Comparison of ENCODE assay signal across 2 cellular contexts in genomic region chr2:17355608-17356329, GRCh38.
TF ChIP-seq lines count a peak whose summit lies in the region.

No MANE protein-coding gene starts in this region.

TF ChIP-seq in GM23338, 12 proteins besides CTCF, POLR2A, EP300 and RAD21 (continued from another document):
- TF ChIP-seq REST (IDR thresholded peaks at IDR 0.05; ENCODE audit: unreplicated experiment) (no peak), CREB1 (CRISPR knock-in tag; IDR thresholded peaks at IDR 0.05; ENCODE audit: low read depth) (no peak), ZNF462 (CRISPR knock-in tag; IDR thresholded peaks at IDR 0.05) (no peak), ETS1 (IDR thresholded peaks at IDR 0.05) (no peak), NANOG (IDR thresholded peaks at IDR 0.05; ENCODE audit: borderline replicate concordance) (no peak), EZH2 (IDR thresholded peaks at IDR 0.05; ENCODE audit: low read depth, unreplicated experiment) (no peak), ZNF331 (CRISPR knock-in tag; IDR thresholded peaks at IDR 0.05; ENCODE audit: low read depth) (no peak), EZH2phosphoT487 (IDR thresholded peaks at IDR 0.05; ENCODE audit: unreplicated experiment) (no peak), POLR2AphosphoS5 (IDR thresholded peaks at IDR 0.05; ENCODE audit: low read depth) (no peak)

TF ChIP-seq in HepG2, 621 proteins besides CTCF, POLR2A, EP300 and RAD21 (continued from another document):
- TF ChIP-seq HNF1A (IDR thresholded peaks at IDR 0.05; ENCODE audit: low read depth) (peak; percentile 74), HNF1A (CRISPR knock-in tag; IDR thresholded peaks at IDR 0.05; ENCODE audit: borderline replicate concordance) (peak; percentile 36; the same call in 1 of the 2 replicates), ZNF256 (CRISPR knock-in tag; conservative IDR thresholded peaks at IDR 0.05) (no peak), EHMT2 (IDR thresholded peaks at IDR 0.05; ENCODE audit: borderline replicate concordance, low read depth, low read length) (no peak), CENPBD1 (CRISPR knock-in tag; IDR thresholded peaks at IDR 0.05; ENCODE audit: borderline replicate concordance, low read depth) (no peak), SOX13 (IDR thresholded peaks at IDR 0.05) (no peak), SOX13 (CRISPR knock-in tag; conservative IDR thresholded peaks at IDR 0.05 in 1 of 2, IDR thresholded peaks at IDR 0.05 in 1 of 2) (peak in 1 of 2 experiments; percentile 12; a peak in 1 of 4 replicates), CEBPG (CRISPR knock-in tag; IDR thresholded peaks at IDR 0.05) (no peak), SIN3A (IDR thresholded peaks at IDR 0.05; ENCODE audit: borderline replicate concordance, low read depth, low read length) (no peak), SAFB2 (CRISPR knock-in tag; IDR thresholded peaks at IDR 0.05; ENCODE audit: borderline replicate concordance, low read depth) (no peak), NFATC3 (CRISPR knock-in tag; IDR thresholded peaks at IDR 0.05) (no peak), NFE2 (CRISPR knock-in tag; IDR thresholded peaks at IDR 0.05) (peak; percentile 74)
